13 cellular contexts compared by ENCODE assay signal in the genomic region with DNA sequence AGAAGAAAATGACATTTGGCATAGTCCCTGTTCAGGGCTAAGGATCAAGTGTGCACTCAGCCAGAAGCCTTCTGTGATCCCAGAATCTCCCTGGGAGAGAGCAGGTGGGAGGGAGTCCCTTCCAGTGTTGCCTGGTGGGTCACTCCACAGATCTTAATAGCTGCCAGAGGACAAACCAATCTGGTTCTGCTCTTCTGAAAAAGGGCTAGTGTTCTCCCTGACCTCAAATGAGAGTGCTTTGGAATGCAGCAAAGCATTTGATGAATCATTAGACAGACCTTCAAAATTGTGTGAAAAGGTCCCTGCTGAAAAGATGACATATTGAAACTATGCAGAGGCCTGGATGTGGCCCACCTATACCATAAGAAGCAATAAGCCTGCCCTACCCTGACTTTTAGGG.
DNase-seq lines count a peak whose midpoint lies in the region; ATAC-seq and TF ChIP-seq lines count a peak whose summit lies in the region.
"Had no signal": no experiment of that assay in that cellular context is flagged by ENCODE, and none has a peak within 500 bp of the region (broad histone marks: within the 10 kb centered on the region; RNA-seq: fewer than 3 reads in every experiment).

No MANE protein-coding gene starts in this region.

- no peak overlapping the region for H3K27ac ChIP-seq in Karpas-422 (ENCODE audit: low read length)
- H3K27ac ChIP-seq: neutrophil had no signal

- peaks cover 4% of the 10 kb centered on the region for H3K27me3 Mint-ChIP-seq in endothelial cell (ENCODE audit: unreplicated experiment)

- no peak overlapping the region for H3K9ac ChIP-seq in Karpas-422 (ENCODE audit: low read length)

- H3K4me3 Mint-ChIP-seq in endothelial cell (ENCODE audit: unreplicated experiment): no peak overlapping the region
- H3K4me3 Mint-ChIP-seq: CD14-positive monocyte, T-cell had no signal

- ATAC-seq in stimulated activated naive CD8-positive, alpha-beta T cell treated with anti-CD3 and anti-CD28 coated beads, Interleukin-15, Interleukin-2, amounts not matched to agents 100 U/mL and 50 U/mL, for 24 hours: no peak
- ATAC-seq: esophagus mucosa, T-cell had no signal

- TF ChIP-seq CTCF in BJ (IDR thresholded peaks at IDR 0.05; ENCODE audit: insufficient read depth, low read depth, low read length) (no peak), endothelial cell (IDR thresholded peaks at IDR 0.05; ENCODE audit: unreplicated experiment) (no peak)

- no peaks in the 10 kb centered on the region for H3K79me2 ChIP-seq in Karpas-422 (ENCODE audit: low read length)

- no peaks in the 10 kb centered on the region for H3K9me3 ChIP-seq in Karpas-422 (ENCODE audit: low read length)
- H3K9me3 ChIP-seq: neutrophil had no signal

- H3K9me2 ChIP-seq in Karpas-422 (replicated peaks; ENCODE audit: insufficient read depth, low read length): no peaks in the 10 kb centered on the region

- no peaks in the 10 kb centered on the region for H3K36me3 Mint-ChIP-seq in endothelial cell (ENCODE audit: low read depth, unreplicated experiment)
- H3K36me3 Mint-ChIP-seq: CD14-positive monocyte, T-cell had no signal

- POLR2A ChIA-PET in BJ (lab: Charles Lee): no interaction called here

- H3K4me3 ChIP-seq in BJ (ENCODE audit: low read depth, low read length) (no peak overlapping the region), Karpas-422 (ENCODE audit: low read length) (no peak overlapping the region)

- no peaks in the 10 kb centered on the region for H4K20me1 ChIP-seq in Karpas-422 (ENCODE audit: insufficient read depth, low read depth, low read length)

- peaks cover 4% of the 10 kb centered on the region for H3K4me1 Mint-ChIP-seq in endothelial cell (ENCODE audit: unreplicated experiment)
- H3K4me1 Mint-ChIP-seq: CD14-positive monocyte, T-cell had no signal

- no peaks in the 10 kb centered on the region for H3K4me1 ChIP-seq in Karpas-422 (ENCODE audit: low read length)

- no peaks in the 10 kb centered on the region for H3K27me3 ChIP-seq in BJ (ENCODE audit: control insufficient read depth, insufficient read depth, low read length)
- no peaks in the 10 kb centered on the region for H3K27me3 ChIP-seq in Karpas-422 (ENCODE audit: low read length)
- H3K27me3 ChIP-seq: neutrophil had no signal

- no peak overlapping the region for H2AFZ ChIP-seq in Karpas-422 (ENCODE audit: low read length)

- DNase-seq in BJ (ENCODE audit: low read depth): peak; percentile 23
- DNase-seq in NCI-H524 (lab: John Stamatoyannopoulos, UW): peak; percentile 80 to 89
- DNase-seq in cerebellum (ENCODE audit: low spot score): peak; percentile 17
- DNase-seq in midbrain (lab: John Stamatoyannopoulos, UW): peak; percentile 32
- DNase-seq in endothelial cell (ENCODE audit: low spot score): no peak
- no peak for DNase-seq in Karpas-422
- DNase-seq in stimulated activated naive CD8-positive, alpha-beta T cell treated with anti-CD3 and anti-CD28 coated beads, Interleukin-15, Interleukin-2, amounts not matched to agents 100 U/mL and 50 U/mL, for 24 hours: no peak
- DNase-seq in stimulated activated CD4-positive, alpha-beta T cell treated with anti-CD3 and anti-CD28 coated beads, Interleukin-4, amount 100 ng/mL, for 1 hour: no peak
- DNase-seq: kidney, T-cell had no signal

- CTCF ChIA-PET in BJ (lab: Yijun Ruan, JAX): interaction anchor here (1.0 to 1.4 kb wide), 2 partner anchors 9 to 55 kb away, joined by 3 to 7 read pairs; no protein-coding TSS in a partner anchor

- no peaks in the 10 kb centered on the region for H3K9me3 Mint-ChIP-seq in endothelial cell (ENCODE audit: unreplicated experiment)

- H3K36me3 ChIP-seq in BJ (ENCODE audit: control insufficient read depth, insufficient read depth, low read length) (no peaks in the 10 kb centered on the region), Karpas-422 (ENCODE audit: insufficient read depth, low read length) (no peaks in the 10 kb centered on the region)
- H3K36me3 ChIP-seq: neutrophil had no signal

- H3K4me2 ChIP-seq in Karpas-422 (ENCODE audit: low read depth, low read length, poor library complexity, severe bottlenecking): no peak overlapping the region

- H3K27ac Mint-ChIP-seq in endothelial cell (ENCODE audit: unreplicated experiment): no peak overlapping the region
- H3K27ac Mint-ChIP-seq: CD14-positive monocyte, T-cell had no signal

Comparison
In these comparisons a context has a peak if more than half of its experiments do, and no peak if none do; other contexts are left out.
1. DNase-seq: peak in BJ (single experiment), NCI-H524 (2 of 2), cerebellum (single experiment) and midbrain (single experiment); none in endothelial cell (single experiment), Karpas-422 (single experiment), stimulated activated naive CD8-positive, alpha-beta T cell treated with anti-CD3 and anti-CD28 coated beads, Interleukin-15, Interleukin-2, amounts not matched to agents 100 U/mL and 50 U/mL, for 24 hours (single experiment) and stimulated activated CD4-positive, alpha-beta T cell treated with anti-CD3 and anti-CD28 coated beads, Interleukin-4, amount 100 ng/mL, for 1 hour (single experiment).